In genomic region chr3:123346726-123347125, GRCh38 we compare ENCODE assay signal across 14 cellular contexts.
DNase-seq lines count a peak whose midpoint lies in the region; ATAC-seq and TF ChIP-seq lines count a peak whose summit lies in the region.
"Had no signal": no experiment of that assay in that cellular context is flagged by ENCODE, and none has a peak within 500 bp of the region (broad histone marks: within the 10 kb centered on the region; RNA-seq: fewer than 3 reads in every experiment).

No MANE protein-coding gene starts in this region.

- H3K36me3 Mint-ChIP-seq in activated T-cell treated with anti-CD3 and anti-CD28 coated beads, Interleukin-2, amount 50 U/mL, for 72 hours (ENCODE audit: insufficient read depth in 2 of 2), result no peaks in the 10 kb centered on the region
- no peaks in the 10 kb centered on the region for H3K36me3 Mint-ChIP-seq in activated T-cell treated with anti-CD3 and anti-CD28 coated beads, Interleukin-2, amount 50 U/mL, for 4 hours (ENCODE audit: insufficient read depth)

- no peak overlapping the region for H3K4me3 Mint-ChIP-seq in activated T-cell treated with anti-CD3 and anti-CD28 coated beads, Interleukin-2, amount 50 U/mL, for 72 hours
- no peak overlapping the region for H3K4me3 Mint-ChIP-seq in activated T-cell treated with anti-CD3 and anti-CD28 coated beads, Interleukin-2, amount 50 U/mL, for 4 hours

- H3K4me3 ChIP-seq in fibroblast of pulmonary artery (replicated peaks; ENCODE audit: low read depth, low read length), result no peak overlapping the region
- H3K4me3 ChIP-seq: A549, thyroid gland had no signal

- ATAC-seq in activated T-cell treated with anti-CD3 and anti-CD28 coated beads, Interleukin-2, amount 50 U/mL, for 72 hours (replicated peaks in 1 of 2), result no peak
- ATAC-seq in activated T-cell treated with anti-CD3 and anti-CD28 coated beads, Interleukin-2, amount 50 U/mL, for 4 hours, result no peak
- ATAC-seq in HG03025 (IDR thresholded peaks at IDR 0.05; ENCODE audit: low FRiP score, unreplicated experiment), result no peak
- no peak for ATAC-seq in GM18867 (IDR thresholded peaks at IDR 0.05; ENCODE audit: unreplicated experiment)
- ATAC-seq: A549 had no signal

- no peak for TF ChIP-seq CTCF in fibroblast of pulmonary artery (IDR thresholded peaks at IDR 0.05; ENCODE audit: low read length, missing control alignments)

- DNase-seq in activated T-cell treated with anti-CD3 and anti-CD28 coated beads, Interleukin-2, amount 50 U/mL, for 72 hours, result no peak
- DNase-seq in activated T-cell treated with anti-CD3 and anti-CD28 coated beads, Interleukin-2, amount 50 U/mL, for 4 hours, result no peak
- DNase-seq in fibroblast of pulmonary artery (ENCODE audit: low read depth) (peak; percentile 16), medulla oblongata (ENCODE audit: extremely low spot score) (peak; percentile 51), NCI-H774 (lab: John Stamatoyannopoulos, UW) (no peak)
- no peak for DNase-seq in stimulated activated CD4-positive, alpha-beta T cell treated with anti-CD3 and anti-CD28 coated beads, Interleukin-2, amount 100 ng/mL, for 48 hours
- DNase-seq: activated CD4-positive, alpha-beta T cell treated with anti-CD3 and anti-CD28 coated beads, Interleukin-2, amount 50 U/mL, for 4 hours; activated effector memory CD4-positive, alpha-beta T cell treated with Interleukin-2 at 50 U/mL for 16 hours; effector CD8-positive, alpha-beta T cell; T-helper 9 cell; thyroid gland had no signal

- peak overlapping the region; percentile 21 for H3K27ac Mint-ChIP-seq in activated T-cell treated with anti-CD3 and anti-CD28 coated beads, Interleukin-2, amount 50 U/mL, for 72 hours

- peaks cover 31% of the 10 kb centered on the region for H3K4me1 Mint-ChIP-seq in activated T-cell treated with anti-CD3 and anti-CD28 coated beads, Interleukin-2, amount 50 U/mL, for 72 hours (ENCODE audit: low read depth)
- H3K4me1 Mint-ChIP-seq in activated T-cell treated with anti-CD3 and anti-CD28 coated beads, Interleukin-2, amount 50 U/mL, for 4 hours (ENCODE audit: low read depth), result no peaks in the 10 kb centered on the region

- peaks cover 32% of the 10 kb centered on the region for H3K27me3 Mint-ChIP-seq in activated T-cell treated with anti-CD3 and anti-CD28 coated beads, Interleukin-2, amount 50 U/mL, for 72 hours (ENCODE audit: low read depth)
- peaks cover 24% of the 10 kb centered on the region for H3K27me3 Mint-ChIP-seq in activated T-cell treated with anti-CD3 and anti-CD28 coated beads, Interleukin-2, amount 50 U/mL, for 4 hours (ENCODE audit: low read depth)

- no peaks in the 10 kb centered on the region for H3K9me3 Mint-ChIP-seq in activated T-cell treated with anti-CD3 and anti-CD28 coated beads, Interleukin-2, amount 50 U/mL, for 72 hours
- H3K9me3 Mint-ChIP-seq in activated T-cell treated with anti-CD3 and anti-CD28 coated beads, Interleukin-2, amount 50 U/mL, for 4 hours, result no peaks in the 10 kb centered on the region

Comparison
In these comparisons a context has a peak if more than half of its experiments do, and no peak if none do; other contexts are left out.
1. DNase-seq: peak in fibroblast of pulmonary artery (single experiment) and medulla oblongata (single experiment); none in activated T-cell treated with anti-CD3 and anti-CD28 coated beads, Interleukin-2, amount 50 U/mL, for 72 hours (0 of 2), activated T-cell treated with anti-CD3 and anti-CD28 coated beads, Interleukin-2, amount 50 U/mL, for 4 hours (single experiment), NCI-H774 (single experiment) and stimulated activated CD4-positive, alpha-beta T cell treated with anti-CD3 and anti-CD28 coated beads, Interleukin-2, amount 100 ng/mL, for 48 hours (0 of 2).